In the genomic region with DNA sequence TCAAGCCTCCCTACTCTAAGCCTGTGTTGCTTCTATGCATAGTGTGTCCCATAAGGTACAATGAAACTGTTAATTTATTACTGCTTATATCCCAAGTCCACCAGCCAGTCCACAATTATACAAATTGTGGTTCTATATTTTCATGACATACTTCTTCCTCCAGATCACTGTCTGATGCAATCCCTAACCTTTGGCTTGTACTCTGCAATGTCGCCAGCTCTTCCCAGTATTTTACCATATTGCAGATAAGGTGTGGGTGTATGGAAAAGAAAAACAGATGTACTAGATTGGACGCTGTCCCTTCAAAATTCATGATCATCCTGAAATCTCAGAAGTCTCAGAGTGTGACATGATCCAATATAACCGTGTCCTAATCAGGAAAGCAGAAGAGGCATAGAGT, we compare ENCODE assay signal across 18 cellular contexts.
"Had no signal": no experiment of that assay in that cellular context is flagged by ENCODE, and none has a peak within 500 bp of the region (broad histone marks: within the 10 kb centered on the region; RNA-seq: fewer than 3 reads in every experiment).

No MANE protein-coding gene starts in this region.

- H3K9me3 ChIP-seq: gastroesophageal sphincter, left lung, lower lobe of right lung, ovary, right atrium auricular region had no signal

- H3K9me3 Mint-ChIP-seq: memory B cell, mesothelial cell of epicardium, neural progenitor cell, type B pancreatic cell had no signal

- H3K4me2 ChIP-seq: neural progenitor cell, smooth muscle cell had no signal

- H3K9ac ChIP-seq: neural progenitor cell had no signal

- H3K27me3 Mint-ChIP-seq: memory B cell had no signal

- H3K4me1 Mint-ChIP-seq: memory B cell, mesothelial cell of epicardium, natural killer cell had no signal

- DNase-seq: effector CD8-positive, alpha-beta T cell; glutamatergic neuron; islet precursor cell; left lung; lower lobe of right lung; natural killer cell; nucleus accumbens; ovary; stimulated activated CD4-positive, alpha-beta T cell treated with anti-CD3 and anti-CD28 coated beads, Interleukin-2, amount 100 ng/mL, for 48 hours; stimulated activated naive CD4-positive, alpha-beta T cell treated with Interleukin-2 at 50 U/mL for 16 hours had no signal

- H3K36me3 Mint-ChIP-seq: memory B cell, mesothelial cell of epicardium, natural killer cell, neural progenitor cell, type B pancreatic cell had no signal

- H3K27ac ChIP-seq: coronary artery, gastroesophageal sphincter, left lung, lower lobe of right lung, neural progenitor cell, ovary, right atrium auricular region had no signal

- H3K27me3 ChIP-seq: gastroesophageal sphincter, left lung, ovary, right atrium auricular region had no signal

- H3K4me3 ChIP-seq: coronary artery, gastroesophageal sphincter, left lung, lower lobe of right lung, neural progenitor cell, ovary, right atrium auricular region, smooth muscle cell had no signal

- ATAC-seq: gastroesophageal sphincter, left lung, lower lobe of right lung, natural killer cell had no signal

- H3K4me3 Mint-ChIP-seq: memory B cell, mesothelial cell of epicardium, natural killer cell, neural progenitor cell, type B pancreatic cell had no signal

- H3K36me3 ChIP-seq: gastroesophageal sphincter, left lung, lower lobe of right lung, neural progenitor cell, ovary, right atrium auricular region had no signal

- H2AFZ ChIP-seq: neural progenitor cell had no signal

- H3K4me1 ChIP-seq: gastroesophageal sphincter, left lung, lower lobe of right lung, right atrium auricular region had no signal

- H3K27ac Mint-ChIP-seq: memory B cell, mesothelial cell of epicardium, natural killer cell, type B pancreatic cell had no signal
